ENCODE assay signal across 9 cellular contexts in the genomic region with DNA sequence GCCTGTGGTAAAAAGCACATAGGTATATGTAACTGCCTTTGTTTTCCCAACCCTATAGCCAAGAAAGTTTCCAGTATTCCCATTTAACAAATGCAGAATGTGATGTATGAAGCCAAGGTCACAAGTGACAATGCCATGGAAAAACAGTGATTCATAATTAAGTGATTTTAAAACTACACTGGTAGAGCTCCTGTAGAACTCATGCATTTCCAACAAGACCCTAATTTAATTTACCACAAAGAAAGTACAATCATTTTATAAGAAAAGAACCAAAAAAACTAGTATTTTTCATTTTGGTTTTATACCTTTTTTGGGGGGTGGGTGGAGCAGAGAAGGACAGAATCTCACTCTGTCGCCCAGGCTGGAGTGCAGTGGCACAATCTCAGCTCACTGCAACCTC.
"Had no signal": no experiment of that assay in that cellular context is flagged by ENCODE, and none has a peak within 500 bp of the region (broad histone marks: within the 10 kb centered on the region; RNA-seq: fewer than 3 reads in every experiment).

No MANE protein-coding gene starts in this region.

- ATAC-seq: GM23338 had no signal

- H3K9me3 ChIP-seq: HAP-1 had no signal

- H3K9ac ChIP-seq: GM23248 had no signal

- H3K36me3 ChIP-seq: HAP-1 had no signal

- FAIRE-seq: H1, H54 had no signal

- H2AFZ ChIP-seq: GM23248, GM23338 had no signal

- H3K4me2 ChIP-seq: GM23338 had no signal

- H3K27ac ChIP-seq: GM23248 had no signal

- H3K4me3 ChIP-seq: GM23248, GM23338, HAP-1 had no signal

- DNase-seq: GM23248, GOT3, H7, H9, HFFc6 had no signal
